Comparison of ENCODE assay signal across 24 cellular contexts in genomic region chr2:1227289-1227900, GRCh38.
DNase-seq lines count a peak whose midpoint lies in the region; ATAC-seq, FAIRE-seq and TF ChIP-seq lines count a peak whose summit lies in the region.
"Had no signal": no experiment of that assay in that cellular context is flagged by ENCODE, and none has a peak within 500 bp of the region (broad histone marks: within the 10 kb centered on the region; RNA-seq: fewer than 3 reads in every experiment).

No MANE protein-coding gene starts in this region.

- no peak for ATAC-seq in activated T-helper 17 cell treated with anti-CD3 and anti-CD28 coated beads, Interleukin-2, amount 50 U/mL, for 72 hours (replicated peaks)
- ATAC-seq: gastroesophageal sphincter had no signal

- FAIRE-seq in kidney (lab: Jason Lieb, UNC) = no peak

- H3K27ac Mint-ChIP-seq in type B pancreatic cell = no peak overlapping the region
- no peak overlapping the region for H3K27ac Mint-ChIP-seq in activated T-helper 17 cell treated with anti-CD3 and anti-CD28 coated beads, Interleukin-2, amount 50 U/mL, for 72 hours
- H3K27ac Mint-ChIP-seq: activated naive CD4-positive, alpha-beta T cell treated with anti-CD3 and anti-CD28 coated beads for 36 hours; CD4-positive, CD25-positive, alpha-beta regulatory T cell had no signal

- peaks cover 0 to 2% of the 10 kb centered on the region in 2 donors for H3K4me1 ChIP-seq in kidney (ENCODE audit: control insufficient read depth in 1 of 2, insufficient read depth in 1 of 2, low read depth in 1 of 2, low read length in 2 of 2)
- H3K4me1 ChIP-seq: prostate gland had no signal

- no peaks in the 10 kb centered on the region; the same call in 1 of the 2 replicates for H3K36me3 ChIP-seq in H7 (replicated peaks; ENCODE audit: control insufficient read depth, insufficient read depth, low read length)
- no peaks in the 10 kb centered on the region for H3K36me3 ChIP-seq in kidney (ENCODE audit: control insufficient read depth in 1 of 2, insufficient read depth in 2 of 2, low read length in 2 of 2)
- H3K36me3 ChIP-seq: gastroesophageal sphincter, prostate gland, WERI-Rb-1 had no signal

- no peaks in the 10 kb centered on the region for H3K27me3 Mint-ChIP-seq in type B pancreatic cell
- H3K27me3 Mint-ChIP-seq in activated T-helper 17 cell treated with anti-CD3 and anti-CD28 coated beads, Interleukin-2, amount 50 U/mL, for 72 hours = no peaks in the 10 kb centered on the region
- H3K27me3 Mint-ChIP-seq: CD4-positive, CD25-positive, alpha-beta regulatory T cell; IgD-negative memory B cell had no signal

- H3K4me3 ChIP-seq in H7 (ENCODE audit: insufficient read depth, low read depth, low read length) (no peak overlapping the region), kidney (ENCODE audit: low read length in 2 of 2) (no peak overlapping the region)
- H3K4me3 ChIP-seq: gastroesophageal sphincter, prostate gland, smooth muscle cell had no signal

- H3K4me3 Mint-ChIP-seq in type B pancreatic cell = no peak overlapping the region
- no peak overlapping the region for H3K4me3 Mint-ChIP-seq in activated T-helper 17 cell treated with anti-CD3 and anti-CD28 coated beads, Interleukin-2, amount 50 U/mL, for 72 hours
- H3K4me3 Mint-ChIP-seq: activated naive CD4-positive, alpha-beta T cell treated with anti-CD3 and anti-CD28 coated beads for 36 hours; CD4-positive, CD25-positive, alpha-beta regulatory T cell; IgD-negative memory B cell had no signal

- no peaks in the 10 kb centered on the region for H3K36me3 Mint-ChIP-seq in type B pancreatic cell
- H3K36me3 Mint-ChIP-seq in activated T-helper 17 cell treated with anti-CD3 and anti-CD28 coated beads, Interleukin-2, amount 50 U/mL, for 72 hours (ENCODE audit: low read depth) = no peaks in the 10 kb centered on the region
- H3K36me3 Mint-ChIP-seq: CD4-positive, CD25-positive, alpha-beta regulatory T cell; IgD-negative memory B cell had no signal

- H3K9me3 Mint-ChIP-seq in type B pancreatic cell = no peaks in the 10 kb centered on the region
- no peaks in the 10 kb centered on the region for H3K9me3 Mint-ChIP-seq in activated T-helper 17 cell treated with anti-CD3 and anti-CD28 coated beads, Interleukin-2, amount 50 U/mL, for 72 hours
- H3K9me3 Mint-ChIP-seq: activated naive CD4-positive, alpha-beta T cell treated with anti-CD3 and anti-CD28 coated beads for 36 hours; IgD-negative memory B cell had no signal

- DNase-seq in COLO668 (lab: John Stamatoyannopoulos, UW; ENCODE audit: unreplicated experiment) = peak; percentile 72
- DNase-seq in H7 = peak; percentile 23
- peak; percentile 95 for DNase-seq in NCI-H345 treated with DMSO at 0.1 percent for 48 hours (lab: John Stamatoyannopoulos, UW; ENCODE audit: unreplicated experiment)
- peak; percentile 78 for DNase-seq in kidney
- DNase-seq in NCI-H526 (lab: John Stamatoyannopoulos, UW) = no peak
- DNase-seq in type B pancreatic cell (ENCODE audit: extremely low spot score, unreplicated experiment) = no peak
- no peak for DNase-seq in RPMI8226
- DNase-seq: activated CD4-positive, alpha-beta T cell treated with anti-CD3 and anti-CD28 coated beads, Interleukin-2, amount 50 U/mL, for 4 hours; activated naive CD4-positive, alpha-beta T cell treated with anti-CD3 and anti-CD28 coated beads for 36 hours; anterior cingulate cortex; CD4-positive, CD25-positive, alpha-beta regulatory T cell; erythroblast; left cardiac atrium; midbrain; MM.1S; NCI-H2227 treated with DMSO at 0.1 percent for 48 hours; stimulated activated CD4-positive, alpha-beta T cell treated with anti-CD3 and anti-CD28 coated beads, Interleukin-4, amount 100 ng/mL, for 24 hours; WERI-Rb-1 had no signal

- no peak for TF ChIP-seq CTCF in kidney (IDR thresholded peaks at IDR 0.05; ENCODE audit: borderline replicate concordance, extremely low read depth, insufficient read depth)
- no peak for TF ChIP-seq CTCF in type B pancreatic cell (conservative IDR thresholded peaks at IDR 0.05)

- H3K4me1 Mint-ChIP-seq in type B pancreatic cell (ENCODE audit: unreplicated experiment) = no peaks in the 10 kb centered on the region
- no peaks in the 10 kb centered on the region for H3K4me1 Mint-ChIP-seq in activated T-helper 17 cell treated with anti-CD3 and anti-CD28 coated beads, Interleukin-2, amount 50 U/mL, for 72 hours
- H3K4me1 Mint-ChIP-seq: CD4-positive, CD25-positive, alpha-beta regulatory T cell; IgD-negative memory B cell had no signal

- H3K27me3 ChIP-seq in H7 (ENCODE audit: control insufficient read depth, insufficient read depth, low read length) = no peaks in the 10 kb centered on the region
- H3K27me3 ChIP-seq: gastroesophageal sphincter had no signal

- H3K9me3 ChIP-seq in kidney (ENCODE audit: control insufficient read depth in 1 of 2, low read length in 2 of 2) = no peaks in the 10 kb centered on the region
- H3K9me3 ChIP-seq: prostate gland had no signal

- H3K9ac ChIP-seq in kidney (ENCODE audit: low read length in 2 of 2) = no peak overlapping the region

- H3K27ac ChIP-seq in kidney (ENCODE audit: low read depth in 2 of 2, low read length in 2 of 2) = no peak overlapping the region
- H3K27ac ChIP-seq: gastroesophageal sphincter, HL-60, prostate gland, WERI-Rb-1 had no signal

- intact Hi-C loops in kidney (cut with DNase I) = no loop called here

Comparison
In these comparisons a context has a peak if more than half of its experiments do, and no peak if none do; other contexts are left out.
1. DNase-seq: peak in COLO668 (single experiment), H7 (single experiment), NCI-H345 treated with DMSO at 0.1 percent for 48 hours (single experiment) and kidney (single experiment); none in NCI-H526 (0 of 2), type B pancreatic cell (single experiment) and RPMI8226 (single experiment).